Comparison of ENCODE assay signal across 8 cellular contexts in genomic region chr11:57638005-57638760, GRCh38. TPM values are rescaled to one million over a fixed set of nuclear protein-coding genes. Genes with fewer than 3 reads are reported as not detected.
DNase-seq lines count a peak whose midpoint lies in the region; ATAC-seq, FAIRE-seq and TF ChIP-seq lines count a peak whose summit lies in the region.

No MANE protein-coding gene starts in this region.

- no peaks in the 10 kb centered on the region for H3K36me3 Mint-ChIP-seq in astrocyte (ENCODE audit: low read depth, unreplicated experiment)

- H3K9me3 Mint-ChIP-seq in astrocyte (ENCODE audit: unreplicated experiment), result no peaks in the 10 kb centered on the region

- TF ChIP-seq POLR2A in GM19193 (IDR thresholded peaks at IDR 0.05; ENCODE audit: extremely low read depth, insufficient read depth, insufficient read length) (peak; percentile 22), ovary (IDR thresholded peaks at IDR 0.05) (peak; percentile 51)

- peak overlapping the region; percentile 93 for H3K9ac ChIP-seq in astrocyte (ENCODE audit: low read length)

- FAIRE-seq in astrocyte (lab: Jason Lieb, UNC), result peak; percentile 62

- 0 to 1% (median 1%) methylated on average over 46 of the region's 46 CpGs for WGBS in ovary, 3 donors

- H3K27ac Mint-ChIP-seq in astrocyte (ENCODE audit: unreplicated experiment), result peak overlapping the region; percentile 80

- peak overlapping the region; percentile 98 for H2AFZ ChIP-seq in astrocyte (ENCODE audit: low read depth, low read length)

- peak overlapping the region; percentile 100 for H3K4me2 ChIP-seq in astrocyte (ENCODE audit: low read length)

- H3K4me3 Mint-ChIP-seq in astrocyte (ENCODE audit: unreplicated experiment), result peak overlapping the region; percentile 95

- peaks cover 40% of the 10 kb centered on the region for H3K79me2 ChIP-seq in astrocyte (ENCODE audit: insufficient read depth, low read length)

- H3K27ac ChIP-seq in astrocyte (ENCODE audit: low read depth, low read length) (peak overlapping the region; percentile 90), ovary (peak overlapping the region; percentile 68 to 76)

- TF ChIP-seq CTCF in astrocyte (IDR thresholded peaks at IDR 0.05; ENCODE audit: insufficient read depth, low read depth, low read length) (no peak), ovary (IDR thresholded peaks at IDR 0.05) (no peak)

- no peak for TF ChIP-seq EP300 in ovary (IDR thresholded peaks at IDR 0.05)

- intact Hi-C loops in left ventricle myocardium superior (cut with micrococcal nuclease), result no loop called here
- intact Hi-C loops in ovary (cut with DNase I), result no loop called here

- peak overlapping the region; percentile 94 for H3K4me3 ChIP-seq in astrocyte (ENCODE audit: insufficient read depth, low read depth, low read length)
- H3K4me3 ChIP-seq in ovary, result peak overlapping the region; percentile 95

- DNase-seq in AG20443 (ENCODE audit: low spot score) (peak; percentile 97), NCI-H345 (lab: John Stamatoyannopoulos, UW) (peak; percentile 84), astrocyte (ENCODE audit: low read depth) (peak; percentile 76), left ventricle myocardium superior (peak; percentile 72), ovary (peak; percentile 79 to 85 (median 83)), NCI-H2029 treated with DMSO at 0.1 percent for 48 hours (lab: John Stamatoyannopoulos, UW) (no peak)

- H3K27me3 ChIP-seq in astrocyte (ENCODE audit: insufficient read depth, low read length), result peaks cover 11% of the 10 kb centered on the region
- H3K27me3 ChIP-seq in ovary, result no peaks in the 10 kb centered on the region

- H3K9me3 ChIP-seq in astrocyte (ENCODE audit: insufficient read depth, low read depth, low read length), result no peaks in the 10 kb centered on the region
- H3K9me3 ChIP-seq in ovary, result no peaks in the 10 kb centered on the region

- peaks cover 9% of the 10 kb centered on the region for H3K27me3 Mint-ChIP-seq in astrocyte (ENCODE audit: low read depth, unreplicated experiment)

- H4K20me1 ChIP-seq in astrocyte (ENCODE audit: insufficient read depth, low read length), result peaks cover 38% of the 10 kb centered on the region

- H3K4me1 Mint-ChIP-seq in astrocyte (ENCODE audit: low read depth, unreplicated experiment), result peaks cover 21% of the 10 kb centered on the region

- no peaks in the 10 kb centered on the region for H3K36me3 ChIP-seq in astrocyte (ENCODE audit: insufficient read depth, low read length)
- no peaks in the 10 kb centered on the region for H3K36me3 ChIP-seq in ovary

- ATAC-seq in left ventricle myocardium superior (peak; percentile 94), GM19023 (IDR thresholded peaks at IDR 0.05; ENCODE audit: unreplicated experiment) (no peak)

- H3K4me1 ChIP-seq in astrocyte (ENCODE audit: insufficient read depth, low read length) (peaks cover 23% of the 10 kb centered on the region), ovary (ENCODE audit: insufficient read depth) (peaks cover 16% of the 10 kb centered on the region)

RNA-seq across cellular contexts. Expression of gene YPEL4, which starts 11.5 kb away (rescaled TPM):
- total RNA-seq in astrocyte (0.09 and 0.62 TPM in 2 replicates), left ventricle myocardium superior (1.2 TPM), ovary (10 to 100 TPM in 1 of 7 donors, 1 to 10 TPM in 6; 2.1 to 12.9 (median 4.4) TPM)
- polyA plus RNA-seq in ovary, result 10 to 100 TPM in 1 of 2 donors, 1 to 10 TPM in 1; 7.1 to 15.3 TPM

RNA-seq across cellular contexts. Expression of gene CLP1, which starts 19.4 kb away (rescaled TPM):
- total RNA-seq in astrocyte (19.1 and 21.4 TPM in 2 replicates), left ventricle myocardium superior (7.7 TPM), ovary (10 to 100 TPM in 4 of 7 donors, 1 to 10 TPM in 3; 5.5 to 11.9 (median 11.1) TPM)
- 10 to 100 TPM in 1 of 2 donors, 1 to 10 TPM in 1; 7.2 to 10.5 TPM for polyA plus RNA-seq in ovary

RNA-seq across cellular contexts. Expression of gene ZDHHC5, which starts 29.7 kb away (rescaled TPM):
- 89.8 and 94.7 TPM in 2 replicates for total RNA-seq in astrocyte
- total RNA-seq in left ventricle myocardium superior, result 47.8 TPM
- total RNA-seq in ovary, result 10 to 100 TPM; 19.9 to 54.1 (median 39.9) TPM
- 10 to 100 TPM; 22.3 to 62.6 TPM for polyA plus RNA-seq in ovary

RNA-seq across cellular contexts. Expression of gene SERPING1, which starts 40.7 kb away (rescaled TPM):
- total RNA-seq in astrocyte (62.5 and 92.1 TPM in 2 replicates), left ventricle myocardium superior (121 TPM), ovary (100 to 1,000 TPM; 454 to 906 (median 709) TPM)
- 1,000 to 10,000 TPM in 1 of 2 donors, 100 to 1,000 TPM in 1; 731 to 2,358 TPM for polyA plus RNA-seq in ovary
